In genomic region chr3:11172136-11172670, GRCh38 we compare ENCODE assay signal across 17 cellular contexts. TPM values are rescaled to one million over a fixed set of nuclear protein-coding genes. Genes with fewer than 3 reads are reported as not detected.
"Had no signal": no experiment of that assay in that cellular context is flagged by ENCODE, and none has a peak within 500 bp of the region (broad histone marks: within the 10 kb centered on the region; RNA-seq: fewer than 3 reads in every experiment).

No MANE protein-coding gene starts in this region.

- H3K9me3 ChIP-seq: right lobe of liver, thyroid gland had no signal

- H3K27ac Mint-ChIP-seq: activated CD4-positive, alpha-beta memory T cell treated with anti-CD3 and anti-CD28 coated beads for 36 hours; activated CD8-positive, alpha-beta memory T cell treated with anti-CD3 and anti-CD28 coated beads, Interleukin-2, amount 10 ng/mL, durations not matched to agents 7 days and 5 days; activated naive CD4-positive, alpha-beta T cell treated with anti-CD3 and anti-CD28 coated beads, Interleukin-2, amount 10 ng/mL, durations not matched to agents 7 days and 5 days; brain; dendritic cell treated with granulocyte-macrophage colony-stimulating factor and Interleukin-4, amounts not matched to agents 40 ng/mL and 50 ng/mL, for 4 days; T-helper 17 cell had no signal

- H3K4me3 Mint-ChIP-seq: activated CD4-positive, alpha-beta memory T cell treated with anti-CD3 and anti-CD28 coated beads for 36 hours; activated CD8-positive, alpha-beta memory T cell treated with anti-CD3 and anti-CD28 coated beads, Interleukin-2, amount 10 ng/mL, durations not matched to agents 7 days and 5 days; activated naive CD4-positive, alpha-beta T cell treated with anti-CD3 and anti-CD28 coated beads, Interleukin-2, amount 10 ng/mL, durations not matched to agents 7 days and 5 days; brain; central memory CD8-positive, alpha-beta T cell; dendritic cell treated with granulocyte-macrophage colony-stimulating factor and Interleukin-4, amounts not matched to agents 40 ng/mL and 50 ng/mL, for 4 days; nephron; T-helper 17 cell had no signal

- H3K4me2 ChIP-seq: hepatocyte had no signal

- H3K4me1 Mint-ChIP-seq: activated CD8-positive, alpha-beta memory T cell treated with anti-CD3 and anti-CD28 coated beads, Interleukin-2, amount 10 ng/mL, durations not matched to agents 7 days and 5 days; activated naive CD4-positive, alpha-beta T cell treated with anti-CD3 and anti-CD28 coated beads, Interleukin-2, amount 10 ng/mL, durations not matched to agents 7 days and 5 days; central memory CD8-positive, alpha-beta T cell had no signal

- H3K27me3 ChIP-seq: hepatocyte, right lobe of liver, thyroid gland had no signal

- H3K9me3 Mint-ChIP-seq: activated CD4-positive, alpha-beta memory T cell treated with anti-CD3 and anti-CD28 coated beads for 36 hours; activated naive CD4-positive, alpha-beta T cell treated with anti-CD3 and anti-CD28 coated beads, Interleukin-2, amount 10 ng/mL, durations not matched to agents 7 days and 5 days; central memory CD8-positive, alpha-beta T cell; dendritic cell treated with granulocyte-macrophage colony-stimulating factor and Interleukin-4, amounts not matched to agents 40 ng/mL and 50 ng/mL, for 4 days; nephron had no signal

- H3K27ac ChIP-seq: hepatocyte, right lobe of liver, thyroid gland, WERI-Rb-1 had no signal

- H2AFZ ChIP-seq: hepatocyte had no signal

- H3K36me3 ChIP-seq: right lobe of liver, thyroid gland, WERI-Rb-1 had no signal

- ATAC-seq: activated CD8-positive, alpha-beta memory T cell treated with anti-CD3 and anti-CD28 coated beads, Interleukin-2, amount 10 ng/mL, durations not matched to agents 7 days and 5 days; left ventricle myocardium superior; right lobe of liver; T-helper 17 cell had no signal

- H3K27me3 Mint-ChIP-seq: central memory CD8-positive, alpha-beta T cell had no signal

- H3K4me1 ChIP-seq: right lobe of liver had no signal

- H3K79me2 ChIP-seq: hepatocyte had no signal

- H3K4me3 ChIP-seq: hepatocyte, right lobe of liver, thyroid gland had no signal

- DNase-seq: activated CD4-positive, alpha-beta memory T cell treated with anti-CD3 and anti-CD28 coated beads for 36 hours; activated CD8-positive, alpha-beta memory T cell treated with anti-CD3 and anti-CD28 coated beads, Interleukin-2, amount 10 ng/mL, durations not matched to agents 7 days and 5 days; activated naive CD4-positive, alpha-beta T cell treated with anti-CD3 and anti-CD28 coated beads, Interleukin-2, amount 10 ng/mL, durations not matched to agents 7 days and 5 days; activated T-cell treated with anti-CD3 and anti-CD28 coated beads, Interleukin-2, amount 50 U/mL, for 1 hour; effector memory CD4-positive, alpha-beta T cell; left ventricle myocardium superior; nucleus accumbens; right lobe of liver; stimulated activated CD4-positive, alpha-beta T cell treated with anti-CD3 and anti-CD28 coated beads, Interleukin-1b, Interleukin-23, amount 100 ng/mL, for 48 hours; T-helper 17 cell; thyroid gland; WERI-Rb-1 had no signal

- H3K36me3 Mint-ChIP-seq: activated CD4-positive, alpha-beta memory T cell treated with anti-CD3 and anti-CD28 coated beads for 36 hours; activated CD8-positive, alpha-beta memory T cell treated with anti-CD3 and anti-CD28 coated beads, Interleukin-2, amount 10 ng/mL, durations not matched to agents 7 days and 5 days; activated naive CD4-positive, alpha-beta T cell treated with anti-CD3 and anti-CD28 coated beads, Interleukin-2, amount 10 ng/mL, durations not matched to agents 7 days and 5 days; brain had no signal

RNA-seq across cellular contexts. Expression of gene HRH1, which starts 17.9 kb away (rescaled TPM):
- total RNA-seq: T-helper 17 cell had no signal
